8 cellular contexts compared by ENCODE assay signal in genomic region chr15:67174864-67175573, GRCh38.
DNase-seq lines count a peak whose midpoint lies in the region; ATAC-seq, FAIRE-seq and TF ChIP-seq lines count a peak whose summit lies in the region.

No MANE protein-coding gene starts in this region.

- H3K9me3 ChIP-seq in Peyer's patch (no peaks in the 10 kb centered on the region), endothelial cell of umbilical vein (replicated peaks; ENCODE audit: control insufficient read depth, insufficient read depth, low read length) (no peaks in the 10 kb centered on the region), sigmoid colon (no peaks in the 10 kb centered on the region)

- no peak for TF ChIP-seq CTCF in Peyer's patch (IDR thresholded peaks at IDR 0.05)
- TF ChIP-seq CTCF in endothelial cell of umbilical vein (IDR thresholded peaks at IDR 0.05; ENCODE audit: extremely low read depth in 1 of 2, insufficient read depth in 1 of 2, low read depth in 1 of 2, low read length in 2 of 2): no peak
- no peak for TF ChIP-seq CTCF in sigmoid colon (IDR thresholded peaks at IDR 0.05)
- no peak for TF ChIP-seq CTCF in D721Med (IDR thresholded peaks at IDR 0.05; ENCODE audit: insufficient read depth, missing control alignments)

- H3K4me1 ChIP-seq in Peyer's patch (peaks cover 0 to 39% (median 10%) of the 10 kb centered on the region in 4 donors), endothelial cell of umbilical vein (ENCODE audit: control insufficient read depth, extremely low read depth, insufficient read depth, low read length) (peaks cover 56% of the 10 kb centered on the region), sigmoid colon (peaks cover 0 to 61% (median 49%) of the 10 kb centered on the region in 4 donors)

- peak; percentile 48 for FAIRE-seq in GM12892 (lab: Jason Lieb, UNC)
- FAIRE-seq in endothelial cell of umbilical vein (lab: Jason Lieb, UNC): peak; percentile 96
- no peak for FAIRE-seq in D721Med (lab: Jason Lieb, UNC)

- TF ChIP-seq EP300 in sigmoid colon (IDR thresholded peaks at IDR 0.05): no peak

- H3K4me2 ChIP-seq in endothelial cell of umbilical vein (ENCODE audit: insufficient read depth, low read length): peak overlapping the region; percentile 6

- peak overlapping the region; percentile 50 for H3K9ac ChIP-seq in endothelial cell of umbilical vein (replicated peaks; ENCODE audit: extremely low read depth, insufficient read depth, low read length)

- no peak overlapping the region for H2AFZ ChIP-seq in endothelial cell of umbilical vein (ENCODE audit: low read depth, low read length)

- H3K27ac ChIP-seq in Peyer's patch (peak overlapping the region; percentile 8 to 82 (median 64)), endothelial cell of umbilical vein (ENCODE audit: insufficient read depth, low read depth, low read length) (peak overlapping the region; percentile 87), sigmoid colon (peak overlapping the region in 3 of 4 donors; percentile 73 to 81 (median 79))

- DNase-seq in GM12892 (ENCODE audit: insufficient read length) (no peak), Peyer's patch (peak in 2 of 3 donors; percentile 69 to 80), endothelial cell of umbilical vein (ENCODE audit: low read depth, low spot score) (peak; percentile 90), sigmoid colon (peak; percentile 58), NAMALWA (ENCODE audit: low spot score) (no peak), D721Med (ENCODE audit: insufficient read length, low spot score) (no peak), superior temporal gyrus (ENCODE audit: extremely low spot score) (no peak)

- no peak for TF ChIP-seq POLR2A in GM12892 (IDR thresholded peaks at IDR 0.05; ENCODE audit: low read depth, low read length)
- TF ChIP-seq POLR2A in Peyer's patch (IDR thresholded peaks at IDR 0.05): no peak
- peak; percentile 48 for TF ChIP-seq POLR2A in endothelial cell of umbilical vein (IDR thresholded peaks at IDR 0.05; ENCODE audit: low read depth, low read length)
- no peak for TF ChIP-seq POLR2A in sigmoid colon (IDR thresholded peaks at IDR 0.05)

- H3K4me3 ChIP-seq in Peyer's patch (no peak overlapping the region), endothelial cell of umbilical vein (replicated peaks in 1 of 3; ENCODE audit: insufficient read depth in 1 of 3, low read depth in 1 of 3, low read length in 3 of 3) (no peak overlapping the region), sigmoid colon (no peak overlapping the region)

- CTCF ChIA-PET in endothelial cell of umbilical vein (lab: Charles Lee): interaction anchor here (1.6 kb wide), 1 partner anchor 13 kb away, joined by 5 read pairs; no protein-coding TSS in a partner anchor

- no peaks in the 10 kb centered on the region for H3K9me1 ChIP-seq in endothelial cell of umbilical vein (replicated peaks; ENCODE audit: control insufficient read depth, extremely low read depth, insufficient read depth, low read length)

- peaks cover 0 to 55% (median 0%) of the 10 kb centered on the region in 3 donors for H3K36me3 ChIP-seq in Peyer's patch
- peaks cover 5 to 19% of the 10 kb centered on the region in 2 experiments for H3K36me3 ChIP-seq in endothelial cell of umbilical vein (ENCODE audit: control insufficient read depth in 2 of 2, extremely low read depth in 1 of 2, insufficient read depth in 2 of 2, low read length in 2 of 2)
- H3K36me3 ChIP-seq in sigmoid colon: peaks cover 0 to 25% (median 6%) of the 10 kb centered on the region in 4 donors

- no peaks in the 10 kb centered on the region for H4K20me1 ChIP-seq in endothelial cell of umbilical vein (replicated peaks; ENCODE audit: control insufficient read depth, extremely low read depth, insufficient read depth, low read length)

- H3K27me3 ChIP-seq in Peyer's patch: no peaks in the 10 kb centered on the region
- H3K27me3 ChIP-seq in endothelial cell of umbilical vein (ENCODE audit: control insufficient read depth in 2 of 2, insufficient read depth in 2 of 2, low read length in 2 of 2): no peaks in the 10 kb centered on the region
- no peaks in the 10 kb centered on the region for H3K27me3 ChIP-seq in sigmoid colon

- intact Hi-C loops in endothelial cell of umbilical vein (cut with micrococcal nuclease) (loop anchor here (5.0 kb wide), 1 partner anchor 218 kb away; no protein-coding TSS in a partner anchor), sigmoid colon (cut with DNase I) (no loop called here)

- ATAC-seq in HG03196 (IDR thresholded peaks at IDR 0.05; ENCODE audit: unreplicated experiment): no peak

- 48 to 68% methylated on average over 9 of the region's 9 CpGs for WGBS in sigmoid colon, 2 donors

- dilution Hi-C loops in endothelial cell of umbilical vein (cut with MboI; ENCODE audit: extremely low pct_ligation_motif_present, low sequenced_read_pairs): no loop called here

- BruUV-seq in endothelial cell of umbilical vein (replicated peaks; lab: Mats Ljungman, UMichigan): no TSS peak

- POLR2A ChIA-PET in endothelial cell of umbilical vein (lab: Charles Lee): no interaction called here

- H3K79me2 ChIP-seq in endothelial cell of umbilical vein (ENCODE audit: control insufficient read depth, insufficient read depth, low read length): peaks cover 61% of the 10 kb centered on the region

TF ChIP-seq in endothelial cell of umbilical vein, 7 proteins besides CTCF, POLR2A, EP300 and RAD21:
- TF ChIP-seq POLR2AphosphoS5 (IDR thresholded peaks at IDR 0.05; ENCODE audit: insufficient read depth, low read depth, low read length) (peak; percentile 51), JUN (IDR thresholded peaks at IDR 0.05; ENCODE audit: borderline replicate concordance, insufficient read depth, insufficient read length, low read depth) (peak; percentile 62), FOS (IDR thresholded peaks at IDR 0.05; ENCODE audit: borderline replicate concordance, insufficient read depth, low read length) (peak; percentile 95), MYC (IDR thresholded peaks at IDR 0.05; ENCODE audit: low read depth, low read length) (no peak), GATA2 (IDR thresholded peaks at IDR 0.05; ENCODE audit: insufficient read depth, insufficient read length, low read depth, low read length) (peak; percentile 62)
- TF ChIP-seq, protein P1, sequence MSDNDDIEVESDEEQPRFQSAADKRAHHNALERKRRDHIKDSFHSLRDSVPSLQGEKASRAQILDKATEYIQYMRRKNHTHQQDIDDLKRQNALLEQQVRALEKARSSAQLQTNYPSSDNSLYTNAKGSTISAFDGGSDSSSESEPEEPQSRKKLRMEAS (IDR thresholded peaks at IDR 0.05; ENCODE audit: insufficient read depth, insufficient read length): no peak

Comparison
In these comparisons a context has a peak if more than half of its experiments do, and no peak if none do; other contexts are left out.
1. DNase-seq: peak in Peyer's patch (2 of 3), endothelial cell of umbilical vein (single experiment) and sigmoid colon (single experiment); none in GM12892 (single experiment), NAMALWA (single experiment), D721Med (single experiment) and superior temporal gyrus (single experiment).
2. Peak in every context shown above with its lines, with median percentiles within 50 percentile points of each other: H3K27ac ChIP-seq.